12 cellular contexts compared by ENCODE assay signal in genomic region chr2:120552079-120552478, GRCh38.
"Had no signal": no experiment of that assay in that cellular context is flagged by ENCODE, and none has a peak within 500 bp of the region (broad histone marks: within the 10 kb centered on the region; RNA-seq: fewer than 3 reads in every experiment).

No MANE protein-coding gene starts in this region.

- H3K9me3 Mint-ChIP-seq: endodermal cell; natural killer cell treated with Interleukin-12 subunit alpha and Interleukin-12 subunit beta and Interleukin-15 and Interleukin-18, amount 100 ng/mL, for 72 hours; stimulated activated naive CD8-positive, alpha-beta T cell treated with anti-CD3 and anti-CD28 coated beads, Interleukin-15, amount 100 ng/mL, for 72 hours had no signal

- H3K4me3 Mint-ChIP-seq: natural killer cell treated with Interleukin-12 subunit alpha and Interleukin-12 subunit beta and Interleukin-15 and Interleukin-18, amount 100 ng/mL, for 72 hours; stimulated activated naive CD8-positive, alpha-beta T cell treated with anti-CD3 and anti-CD28 coated beads, Interleukin-15, amount 100 ng/mL, for 72 hours; T-helper 17 cell had no signal

- ATAC-seq: natural killer cell treated with Interleukin-12 subunit alpha and Interleukin-12 subunit beta and Interleukin-15 and Interleukin-18, amount 100 ng/mL, for 72 hours; T-helper 17 cell had no signal

- DNase-seq: activated CD4-positive, alpha-beta T cell treated with anti-CD3 and anti-CD28 coated beads, Interleukin-2, amount 50 U/mL, for 1 hour; activated CD4-positive, CD25-positive, alpha-beta regulatory T cell; activated naive CD4-positive, alpha-beta T cell treated with anti-CD3 and anti-CD28 coated beads, Interleukin-2, amount 50 U/mL, for 16 hours; activated T-cell treated with anti-CD3 and anti-CD28 coated beads, Interleukin-2, amount 50 U/mL, for 1 hour; cerebellar nuclear complex; endodermal cell; stimulated activated CD4-positive, alpha-beta T cell treated with anti-CD3 and anti-CD28 coated beads, Interleukin-15, amount 100 ng/mL, for 24 hours; stimulated activated CD4-positive, alpha-beta T cell treated with anti-CD3 and anti-CD28 coated beads, Interleukin-4, amount 100 ng/mL, for 4 hours; stimulated activated naive CD8-positive, alpha-beta T cell treated with anti-CD3 and anti-CD28 coated beads, Interleukin-15, amount 100 ng/mL, for 72 hours; T-helper 17 cell had no signal

- H3K36me3 Mint-ChIP-seq: brain; natural killer cell treated with Interleukin-12 subunit alpha and Interleukin-12 subunit beta and Interleukin-15 and Interleukin-18, amount 100 ng/mL, for 72 hours had no signal

- H3K27ac Mint-ChIP-seq: brain; endodermal cell; natural killer cell treated with Interleukin-12 subunit alpha and Interleukin-12 subunit beta and Interleukin-15 and Interleukin-18, amount 100 ng/mL, for 72 hours; stimulated activated naive CD8-positive, alpha-beta T cell treated with anti-CD3 and anti-CD28 coated beads, Interleukin-15, amount 100 ng/mL, for 72 hours; T-helper 17 cell had no signal
